28 cellular contexts compared by ENCODE assay signal in genomic region chr9:107328510-107328909, GRCh38. TPM values are rescaled to one million over a fixed set of nuclear protein-coding genes. Genes with fewer than 3 reads are reported as not detected.
DNase-seq lines count a peak whose midpoint lies in the region; ATAC-seq and TF ChIP-seq lines count a peak whose summit lies in the region.
"Had no signal": no experiment of that assay in that cellular context is flagged by ENCODE, and none has a peak within 500 bp of the region (broad histone marks: within the 10 kb centered on the region; RNA-seq: fewer than 3 reads in every experiment).

No MANE protein-coding gene starts in this region.

- no peaks in the 10 kb centered on the region for H3K9me2 ChIP-seq in GM23338 (ENCODE audit: insufficient read depth)

- H3K9me3 Mint-ChIP-seq in activated T-cell treated with anti-CD3 and anti-CD28 coated beads, Interleukin-2, amount 50 U/mL, for 72 hours = peaks cover 2 to 3% of the 10 kb centered on the region in 2 donors
- H3K9me3 Mint-ChIP-seq in activated T-cell treated with anti-CD3 and anti-CD28 coated beads, Interleukin-2, amount 50 U/mL, for 4 hours = peaks cover 7% of the 10 kb centered on the region
- no peaks in the 10 kb centered on the region for H3K9me3 Mint-ChIP-seq in GM23338
- peaks cover 0 to 2% of the 10 kb centered on the region in 2 donors for H3K9me3 Mint-ChIP-seq in stimulated activated naive B cell treated with anti-CD40 and anti-IgM and Interleukin-4, amounts not matched to agents 10 μg/mL and 1 μg/mL and 100 μg/mL, for 72 hours

- H2AFZ ChIP-seq in GM23338 = no peak overlapping the region

- no peak overlapping the region for H3K27ac ChIP-seq in GM23338 (ENCODE audit: low read depth)
- H3K27ac ChIP-seq: KMS-11, SJSA1 had no signal

- no peaks in the 10 kb centered on the region for H3K27me3 ChIP-seq in GM23338 (ENCODE audit: insufficient read depth)
- H3K27me3 ChIP-seq: BE2C, SJSA1 had no signal

- TF ChIP-seq CTCF in GM23338 (conservative IDR thresholded peaks at IDR 0.05; ENCODE audit: low read depth in 2 of 2) = no peak

- no peak overlapping the region for H3K4me3 ChIP-seq in GM23338
- H3K4me3 ChIP-seq: SJSA1 had no signal

- DNase-seq in activated T-cell treated with anti-CD3 and anti-CD28 coated beads, Interleukin-2, amount 50 U/mL, for 72 hours = no peak
- DNase-seq in activated T-cell treated with anti-CD3 and anti-CD28 coated beads, Interleukin-2, amount 50 U/mL, for 4 hours = no peak
- no peak for DNase-seq in GM23338 (ENCODE audit: low spot score)
- DNase-seq in left lobe of liver (ENCODE audit: low spot score) = no peak
- DNase-seq in stimulated activated naive B cell treated with anti-CD40 and anti-IgM and Interleukin-4, amounts not matched to agents 10 μg/mL and 1 μg/mL and 100 μg/mL, for 72 hours = no peak
- DNase-seq: 8988T; ACHN; BE2C; Calu3; DMS153; DND-41; NCI-H1048; NCI-H1417; NCI-H1694; NCI-H2029 treated with DMSO at 0.1 percent for 48 hours; NCI-H446 treated with DMSO at 0.1 percent for 48 hours; NCI-H526; NCI-H82; NK-92 treated with Interleukin-12 subunit alpha and Interleukin-12 subunit beta, amount 100 ng/mL, for 24 hours; PC-3 had no signal

- no peak for ATAC-seq in activated T-cell treated with anti-CD3 and anti-CD28 coated beads, Interleukin-2, amount 50 U/mL, for 72 hours (replicated peaks in 1 of 2)
- ATAC-seq in activated T-cell treated with anti-CD3 and anti-CD28 coated beads, Interleukin-2, amount 50 U/mL, for 4 hours = no peak
- ATAC-seq in GM23338 (no peak; the same call in 1 of the 3 replicates), left lobe of liver (peak; percentile 30), GM19035 (IDR thresholded peaks at IDR 0.05; ENCODE audit: unreplicated experiment) (no peak), GM19463 (IDR thresholded peaks at IDR 0.05; ENCODE audit: unreplicated experiment) (no peak)
- ATAC-seq in stimulated activated naive B cell treated with anti-CD40 and anti-IgM and Interleukin-4, amounts not matched to agents 10 μg/mL and 1 μg/mL and 100 μg/mL, for 72 hours (replicated peaks) = no peak
- ATAC-seq: HCT116, PC-3, Right ventricle myocardium inferior had no signal

- peaks cover 38% of the 10 kb centered on the region; the same call in 1 of the 2 replicates for H3K36me3 ChIP-seq in GM23338 (ENCODE audit: insufficient read depth)

- H3K4me2 ChIP-seq in GM23338 = no peak overlapping the region
- H3K4me2 ChIP-seq: KMS-11 had no signal

- H3K4me1 Mint-ChIP-seq in activated T-cell treated with anti-CD3 and anti-CD28 coated beads, Interleukin-2, amount 50 U/mL, for 72 hours (ENCODE audit: low read depth) = peaks cover 13% of the 10 kb centered on the region
- peaks cover 7% of the 10 kb centered on the region for H3K4me1 Mint-ChIP-seq in activated T-cell treated with anti-CD3 and anti-CD28 coated beads, Interleukin-2, amount 50 U/mL, for 4 hours (ENCODE audit: low read depth)
- no peaks in the 10 kb centered on the region for H3K4me1 Mint-ChIP-seq in GM23338
- H3K4me1 Mint-ChIP-seq in stimulated activated naive B cell treated with anti-CD40 and anti-IgM and Interleukin-4, amounts not matched to agents 10 μg/mL and 1 μg/mL and 100 μg/mL, for 72 hours = peaks cover 8 to 32% of the 10 kb centered on the region in 2 donors

- H3K36me3 Mint-ChIP-seq in activated T-cell treated with anti-CD3 and anti-CD28 coated beads, Interleukin-2, amount 50 U/mL, for 72 hours (ENCODE audit: insufficient read depth in 2 of 2) = peaks cover 12 to 56% of the 10 kb centered on the region in 2 donors
- H3K36me3 Mint-ChIP-seq in activated T-cell treated with anti-CD3 and anti-CD28 coated beads, Interleukin-2, amount 50 U/mL, for 4 hours (ENCODE audit: insufficient read depth) = peaks cover 72% of the 10 kb centered on the region
- H3K36me3 Mint-ChIP-seq in GM23338 (ENCODE audit: low read depth) = peaks cover 95% of the 10 kb centered on the region
- peaks cover 52 to 72% of the 10 kb centered on the region in 2 donors for H3K36me3 Mint-ChIP-seq in stimulated activated naive B cell treated with anti-CD40 and anti-IgM and Interleukin-4, amounts not matched to agents 10 μg/mL and 1 μg/mL and 100 μg/mL, for 72 hours

- no peak overlapping the region for H3K4me3 Mint-ChIP-seq in activated T-cell treated with anti-CD3 and anti-CD28 coated beads, Interleukin-2, amount 50 U/mL, for 72 hours
- no peak overlapping the region for H3K4me3 Mint-ChIP-seq in activated T-cell treated with anti-CD3 and anti-CD28 coated beads, Interleukin-2, amount 50 U/mL, for 4 hours
- no peak overlapping the region for H3K4me3 Mint-ChIP-seq in GM23338
- no peak overlapping the region for H3K4me3 Mint-ChIP-seq in stimulated activated naive B cell treated with anti-CD40 and anti-IgM and Interleukin-4, amounts not matched to agents 10 μg/mL and 1 μg/mL and 100 μg/mL, for 72 hours
- H3K4me3 Mint-ChIP-seq: CD14-positive monocyte, IgD-negative memory B cell had no signal

- H3K27ac Mint-ChIP-seq in activated T-cell treated with anti-CD3 and anti-CD28 coated beads, Interleukin-2, amount 50 U/mL, for 72 hours = peak overlapping the region; percentile 63
- peak overlapping the region; percentile 14 for H3K27ac Mint-ChIP-seq in GM23338
- peak overlapping the region; percentile 3 for H3K27ac Mint-ChIP-seq in stimulated activated naive B cell treated with anti-CD40 and anti-IgM and Interleukin-4, amounts not matched to agents 10 μg/mL and 1 μg/mL and 100 μg/mL, for 72 hours
- H3K27ac Mint-ChIP-seq: IgD-negative memory B cell had no signal

- no peaks in the 10 kb centered on the region for H3K27me3 Mint-ChIP-seq in activated T-cell treated with anti-CD3 and anti-CD28 coated beads, Interleukin-2, amount 50 U/mL, for 72 hours (ENCODE audit: low read depth)
- no peaks in the 10 kb centered on the region for H3K27me3 Mint-ChIP-seq in activated T-cell treated with anti-CD3 and anti-CD28 coated beads, Interleukin-2, amount 50 U/mL, for 4 hours (ENCODE audit: low read depth)
- H3K27me3 Mint-ChIP-seq in GM23338 (ENCODE audit: insufficient read depth, low read depth, poor library complexity) = peaks cover 2% of the 10 kb centered on the region
- no peaks in the 10 kb centered on the region for H3K27me3 Mint-ChIP-seq in stimulated activated naive B cell treated with anti-CD40 and anti-IgM and Interleukin-4, amounts not matched to agents 10 μg/mL and 1 μg/mL and 100 μg/mL, for 72 hours
- H3K27me3 Mint-ChIP-seq: IgD-negative memory B cell had no signal

- no peaks in the 10 kb centered on the region for H3F3A ChIP-seq in GM23338 (replicated peaks; ENCODE audit: low read depth)

- H3K79me2 ChIP-seq in GM23338 (replicated peaks; ENCODE audit: insufficient read depth) = peaks cover 59% of the 10 kb centered on the region

- peaks cover 10% of the 10 kb centered on the region for H4K20me1 ChIP-seq in GM23338 (replicated peaks; ENCODE audit: insufficient read depth)

- no peaks in the 10 kb centered on the region for H3K4me1 ChIP-seq in GM23338 (ENCODE audit: insufficient read depth)
- H3K4me1 ChIP-seq: BE2C, SJSA1 had no signal

RNA-seq across cellular contexts. Expression of gene RAD23B, which starts 45.4 kb away (rescaled TPM):
- total RNA-seq in activated T-cell treated with anti-CD3 and anti-CD28 coated beads, Interleukin-2, amount 50 U/mL, for 72 hours = 100 to 1,000 TPM in 1 of 2 donors, 10 to 100 TPM in 1; 88.7 to 112 TPM
- 100 to 1,000 TPM; 168 to 208 (median 185) TPM for total RNA-seq in activated T-cell treated with anti-CD3 and anti-CD28 coated beads, Interleukin-2, amount 50 U/mL, for 4 hours
- 117 and 137 TPM in 2 replicates for total RNA-seq in GM23338 (2014; rRNA removed; shearing (Covaris generic))
- polyA plus RNA-seq in GM23338 (2016; fragmentation: Nextera tagmentation; extraction: Ambion mirVana) = 31.1 and 33.1 TPM in 2 replicates
- total RNA-seq in left lobe of liver = 98.7 TPM

Comparison
In these comparisons a context has a peak if more than half of its experiments do, and no peak if none do; other contexts are left out.
1. H3K27ac Mint-ChIP-seq: peak in every context shown above with its lines; median percentile 63 in activated T-cell treated with anti-CD3 and anti-CD28 coated beads, Interleukin-2, amount 50 U/mL, for 72 hours; 14 in GM23338; 3 in stimulated activated naive B cell treated with anti-CD40 and anti-IgM and Interleukin-4, amounts not matched to agents 10 μg/mL and 1 μg/mL and 100 μg/mL, for 72 hours.